Comparison of ENCODE assay signal across 2 cellular contexts in the genomic region with DNA sequence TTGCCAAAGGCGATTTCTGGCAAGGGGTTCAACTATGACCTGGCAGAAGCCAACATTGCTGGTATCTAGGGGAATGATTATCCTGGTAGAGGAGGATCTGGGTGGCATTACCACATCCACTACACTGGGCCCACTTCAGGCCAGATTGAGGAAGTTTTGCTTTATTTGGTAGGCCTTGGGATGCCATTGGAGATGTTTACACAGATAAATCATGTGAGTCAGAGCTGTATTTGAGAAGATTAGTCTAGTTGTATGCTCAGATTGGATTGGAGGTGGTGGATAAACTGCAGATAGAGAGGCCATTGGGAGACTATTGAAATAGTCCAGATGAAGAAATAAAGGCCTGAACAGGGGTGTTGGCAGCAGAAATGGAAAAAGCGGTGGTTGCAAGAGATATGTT.
A peak's percentile ranks its signal among the peaks of the same experiment; 100 is the strongest.
TF ChIP-seq lines count a peak whose summit lies in the region.

No MANE protein-coding gene starts in this region.

TF ChIP-seq in IMR-90, 13 proteins besides CTCF, POLR2A, EP300 and RAD21:
- TF ChIP-seq MAZ (IDR thresholded peaks at IDR 0.05; ENCODE audit: borderline replicate concordance, low read depth, low read length) (no peak), SMC3 (IDR thresholded peaks at IDR 0.05; ENCODE audit: low read depth, low read length) (no peak), FOS (IDR thresholded peaks at IDR 0.05; ENCODE audit: low read depth, low read length) (no peak), NFE2L2 (IDR thresholded peaks at IDR 0.05; ENCODE audit: low read depth, low read length) (no peak), CHD1 (IDR thresholded peaks at IDR 0.05; ENCODE audit: low read depth, low read length) (no peak), RFX5 (IDR thresholded peaks at IDR 0.05; ENCODE audit: low read depth, low read length) (no peak), CEBPB (IDR thresholded peaks at IDR 0.05; ENCODE audit: low read depth, low read length) (no peak), MXI1 (IDR thresholded peaks at IDR 0.05; ENCODE audit: borderline replicate concordance, low read depth, low read length) (no peak), RCOR1 (IDR thresholded peaks at IDR 0.05; ENCODE audit: insufficient replicate concordance, low read length) (no peak), BHLHE40 (IDR thresholded peaks at IDR 0.05; ENCODE audit: low read depth, low read length) (no peak), MAFK (IDR thresholded peaks at IDR 0.05; ENCODE audit: low read depth, low read length) (no peak)
- TF ChIP-seq, protein P1, sequence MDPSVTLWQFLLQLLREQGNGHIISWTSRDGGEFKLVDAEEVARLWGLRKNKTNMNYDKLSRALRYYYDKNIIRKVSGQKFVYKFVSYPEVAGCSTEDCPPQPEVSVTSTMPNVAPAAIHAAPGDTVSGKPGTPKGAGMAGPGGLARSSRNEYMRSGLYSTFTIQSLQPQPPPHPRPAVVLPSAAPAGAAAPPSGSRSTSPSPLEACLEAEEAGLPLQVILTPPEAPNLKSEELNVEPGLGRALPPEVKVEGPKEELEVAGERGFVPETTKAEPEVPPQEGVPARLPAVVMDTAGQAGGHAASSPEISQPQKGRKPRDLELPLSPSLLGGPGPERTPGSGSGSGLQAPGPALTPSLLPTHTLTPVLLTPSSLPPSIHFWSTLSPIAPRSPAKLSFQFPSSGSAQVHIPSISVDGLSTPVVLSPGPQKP (IDR thresholded peaks at IDR 0.05; ENCODE audit: borderline replicate concordance, low read depth, low read length): no peak
- TF ChIP-seq, protein P2, sequence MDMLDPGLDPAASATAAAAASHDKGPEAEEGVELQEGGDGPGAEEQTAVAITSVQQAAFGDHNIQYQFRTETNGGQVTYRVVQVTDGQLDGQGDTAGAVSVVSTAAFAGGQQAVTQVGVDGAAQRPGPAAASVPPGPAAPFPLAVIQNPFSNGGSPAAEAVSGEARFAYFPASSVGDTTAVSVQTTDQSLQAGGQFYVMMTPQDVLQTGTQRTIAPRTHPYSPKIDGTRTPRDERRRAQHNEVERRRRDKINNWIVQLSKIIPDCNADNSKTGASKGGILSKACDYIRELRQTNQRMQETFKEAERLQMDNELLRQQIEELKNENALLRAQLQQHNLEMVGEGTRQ (IDR thresholded peaks at IDR 0.05; ENCODE audit: low read depth, low read length): no peak
TF ChIP-seq in IMR-90: peak in this region for 0.

TF ChIP-seq in K562, 482 proteins besides CTCF, POLR2A, EP300 and RAD21 (continues in another document):
- TF ChIP-seq, protein P3, sequence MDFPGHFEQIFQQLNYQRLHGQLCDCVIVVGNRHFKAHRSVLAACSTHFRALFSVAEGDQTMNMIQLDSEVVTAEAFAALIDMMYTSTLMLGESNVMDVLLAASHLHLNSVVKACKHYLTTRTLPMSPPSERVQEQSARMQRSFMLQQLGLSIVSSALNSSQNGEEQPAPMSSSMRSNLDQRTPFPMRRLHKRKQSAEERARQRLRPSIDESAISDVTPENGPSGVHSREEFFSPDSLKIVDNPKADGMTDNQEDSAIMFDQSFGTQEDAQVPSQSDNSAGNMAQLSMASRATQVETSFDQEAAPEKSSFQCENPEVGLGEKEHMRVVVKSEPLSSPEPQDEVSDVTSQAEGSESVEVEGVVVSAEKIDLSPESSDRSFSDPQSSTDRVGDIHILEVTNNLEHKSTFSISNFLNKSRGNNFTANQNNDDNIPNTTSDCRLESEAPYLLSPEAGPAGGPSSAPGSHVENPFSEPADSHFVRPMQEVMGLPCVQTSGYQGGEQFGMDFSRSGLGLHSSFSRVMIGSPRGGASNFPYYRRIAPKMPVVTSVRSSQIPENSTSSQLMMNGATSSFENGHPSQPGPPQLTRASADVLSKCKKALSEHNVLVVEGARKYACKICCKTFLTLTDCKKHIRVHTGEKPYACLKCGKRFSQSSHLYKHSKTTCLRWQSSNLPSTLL (IDR thresholded peaks at IDR 0.05): no peak
- TF ChIP-seq MAFG (tag; conservative IDR thresholded peaks at IDR 0.05) (no peak), ZNF24 (IDR thresholded peaks at IDR 0.05) (no peak), PBX2 (CRISPR knock-in tag; IDR thresholded peaks at IDR 0.05; ENCODE audit: low read depth) (no peak), PBX2 (tag; conservative IDR thresholded peaks at IDR 0.05; ENCODE audit: low read depth) (peak; percentile 64), XRCC5 (IDR thresholded peaks at IDR 0.05; ENCODE audit: low read depth, low read length) (no peak), MGA (IDR thresholded peaks at IDR 0.05) (no peak), ASH1L (IDR thresholded peaks at IDR 0.05; ENCODE audit: borderline replicate concordance, low read depth, partially characterized antibody) (no peak), PHTF2 (CRISPR knock-in tag; IDR thresholded peaks at IDR 0.05) (no peak), MTA2 (IDR thresholded peaks at IDR 0.05; ENCODE audit: low read depth) (no peak), KDM1A (IDR thresholded peaks at IDR 0.05) (peak; percentile 44 to 64; a peak in 3 of 4 replicates), MAX (CRISPR knock-in tag; IDR thresholded peaks at IDR 0.05) (no peak), ZNF165 (CRISPR knock-in tag; IDR thresholded peaks at IDR 0.05; ENCODE audit: borderline replicate concordance) (no peak), ZNF507 (tag; conservative IDR thresholded peaks at IDR 0.05) (no peak), GTF2E2 (tag; IDR thresholded peaks at IDR 0.05) (no peak), PTTG1 (tag; IDR thresholded peaks at IDR 0.05; ENCODE audit: low read depth) (no peak), SIN3A (IDR thresholded peaks at IDR 0.05; ENCODE audit: borderline replicate concordance in 2 of 2, control insufficient read depth in 1 of 2, low read depth in 2 of 2, low read length in 2 of 2) (no peak), FOXA3 (CRISPR knock-in tag; conservative IDR thresholded peaks at IDR 0.05 in 1 of 2, IDR thresholded peaks at IDR 0.05 in 1 of 2) (peak in 1 of 2 experiments; percentile 63; a peak in 1 of 4 replicates)
- TF ChIP-seq, protein P4, sequence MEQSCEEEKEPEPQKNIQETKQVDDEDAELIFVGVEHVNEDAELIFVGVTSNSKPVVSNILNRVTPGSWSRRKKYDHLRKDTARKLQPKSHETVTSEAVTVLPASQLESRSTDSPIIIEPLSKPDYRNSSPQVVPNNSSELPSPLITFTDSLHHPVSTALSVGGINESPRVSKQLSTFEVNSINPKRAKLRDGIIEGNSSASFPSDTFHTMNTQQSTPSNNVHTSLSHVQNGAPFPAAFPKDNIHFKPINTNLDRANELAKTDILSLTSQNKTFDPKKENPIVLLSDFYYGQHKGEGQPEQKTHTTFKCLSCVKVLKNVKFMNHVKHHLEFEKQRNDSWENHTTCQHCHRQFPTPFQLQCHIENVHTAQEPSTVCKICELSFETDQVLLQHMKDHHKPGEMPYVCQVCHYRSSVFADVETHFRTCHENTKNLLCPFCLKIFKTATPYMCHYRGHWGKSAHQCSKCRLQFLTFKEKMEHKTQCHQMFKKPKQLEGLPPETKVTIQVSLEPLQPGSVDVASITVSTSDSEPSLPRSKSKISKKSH (CRISPR knock-in tag; IDR thresholded peaks at IDR 0.05): no peak
- TF ChIP-seq, protein P5, sequence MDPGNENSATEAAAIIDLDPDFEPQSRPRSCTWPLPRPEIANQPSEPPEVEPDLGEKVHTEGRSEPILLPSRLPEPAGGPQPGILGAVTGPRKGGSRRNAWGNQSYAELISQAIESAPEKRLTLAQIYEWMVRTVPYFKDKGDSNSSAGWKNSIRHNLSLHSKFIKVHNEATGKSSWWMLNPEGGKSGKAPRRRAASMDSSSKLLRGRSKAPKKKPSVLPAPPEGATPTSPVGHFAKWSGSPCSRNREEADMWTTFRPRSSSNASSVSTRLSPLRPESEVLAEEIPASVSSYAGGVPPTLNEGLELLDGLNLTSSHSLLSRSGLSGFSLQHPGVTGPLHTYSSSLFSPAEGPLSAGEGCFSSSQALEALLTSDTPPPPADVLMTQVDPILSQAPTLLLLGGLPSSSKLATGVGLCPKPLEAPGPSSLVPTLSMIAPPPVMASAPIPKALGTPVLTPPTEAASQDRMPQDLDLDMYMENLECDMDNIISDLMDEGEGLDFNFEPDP (CRISPR knock-in tag; IDR thresholded peaks at IDR 0.05): no peak
- TF ChIP-seq, protein P6, sequence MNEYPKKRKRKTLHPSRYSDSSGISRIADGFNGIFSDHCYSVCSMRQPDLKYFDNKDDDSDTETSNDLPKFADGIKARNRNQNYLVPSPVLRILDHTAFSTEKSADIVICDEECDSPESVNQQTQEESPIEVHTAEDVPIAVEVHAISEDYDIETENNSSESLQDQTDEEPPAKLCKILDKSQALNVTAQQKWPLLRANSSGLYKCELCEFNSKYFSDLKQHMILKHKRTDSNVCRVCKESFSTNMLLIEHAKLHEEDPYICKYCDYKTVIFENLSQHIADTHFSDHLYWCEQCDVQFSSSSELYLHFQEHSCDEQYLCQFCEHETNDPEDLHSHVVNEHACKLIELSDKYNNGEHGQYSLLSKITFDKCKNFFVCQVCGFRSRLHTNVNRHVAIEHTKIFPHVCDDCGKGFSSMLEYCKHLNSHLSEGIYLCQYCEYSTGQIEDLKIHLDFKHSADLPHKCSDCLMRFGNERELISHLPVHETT (CRISPR knock-in tag; conservative IDR thresholded peaks at IDR 0.05 in 1 of 2, IDR thresholded peaks at IDR 0.05 in 1 of 2): no peak
